In genomic region chr2:3543023-3543683, GRCh38 we compare ENCODE assay signal across 21 cellular contexts. TPM values are rescaled to one million over a fixed set of nuclear protein-coding genes. Genes with fewer than 3 reads are reported as not detected.
A peak's percentile ranks its signal among the peaks of the same experiment; 100 is the strongest.
DNase-seq lines count a peak whose midpoint lies in the region; ATAC-seq, FAIRE-seq and TF ChIP-seq lines count a peak whose summit lies in the region.
"Had no signal": no experiment of that assay in that cellular context is flagged by ENCODE, and none has a peak within 500 bp of the region (broad histone marks: within the 10 kb centered on the region; RNA-seq: fewer than 3 reads in every experiment).

No MANE protein-coding gene starts in this region.

- H3K9me3 Mint-ChIP-seq in stimulated activated effector memory CD8-positive, alpha-beta T cell treated with anti-CD3 and anti-CD28 coated beads, Interleukin-12 subunit alpha, Interleukin-12 subunit beta, amount 100 ng/mL, for 72 hours, result no peaks in the 10 kb centered on the region
- H3K9me3 Mint-ChIP-seq: CD8-positive, alpha-beta T cell; HFFc6 had no signal

- ATAC-seq in Right ventricle myocardium superior (ENCODE audit: poor library complexity) (peak; percentile 86), left ventricle myocardium superior (peak; percentile 93), GM18519 (IDR thresholded peaks at IDR 0.05; ENCODE audit: low FRiP score, unreplicated experiment) (no peak)
- ATAC-seq in stimulated activated effector memory CD8-positive, alpha-beta T cell treated with anti-CD3 and anti-CD28 coated beads, Interleukin-12 subunit alpha, Interleukin-12 subunit beta, amount 100 ng/mL, for 72 hours, result no peak
- ATAC-seq: A549; CD8-positive, alpha-beta T cell; HepG2 had no signal

- H3K27ac Mint-ChIP-seq in stimulated activated effector memory CD8-positive, alpha-beta T cell treated with anti-CD3 and anti-CD28 coated beads, Interleukin-12 subunit alpha, Interleukin-12 subunit beta, amount 100 ng/mL, for 72 hours, result peak overlapping the region; percentile 55
- H3K27ac Mint-ChIP-seq: CD8-positive, alpha-beta T cell; HFFc6 had no signal

- H3K9me2 ChIP-seq in MM.1S (replicated peaks; ENCODE audit: insufficient read depth, low read length), result no peaks in the 10 kb centered on the region

- FAIRE-seq in HTR-8/SVneo (lab: Jason Lieb, UNC), result peak; percentile 9
- FAIRE-seq: A549, D721Med, G401.6, GM12891, H1, HepG2 had no signal

- H3K27me3 ChIP-seq in MM.1S (replicated peaks; ENCODE audit: insufficient read depth, low read length), result no peaks in the 10 kb centered on the region
- H3K27me3 ChIP-seq: BE2C had no signal

- H3K36me3 Mint-ChIP-seq in stimulated activated effector memory CD8-positive, alpha-beta T cell treated with anti-CD3 and anti-CD28 coated beads, Interleukin-12 subunit alpha, Interleukin-12 subunit beta, amount 100 ng/mL, for 72 hours, result peaks cover 95% of the 10 kb centered on the region

- peaks cover 6% of the 10 kb centered on the region for H3K4me1 Mint-ChIP-seq in stimulated activated effector memory CD8-positive, alpha-beta T cell treated with anti-CD3 and anti-CD28 coated beads, Interleukin-12 subunit alpha, Interleukin-12 subunit beta, amount 100 ng/mL, for 72 hours
- H3K4me1 Mint-ChIP-seq: CD14-positive monocyte had no signal

- H3K4me1 ChIP-seq in MM.1S (ENCODE audit: low read length), result no peaks in the 10 kb centered on the region
- H3K4me1 ChIP-seq: A549, BE2C, HAP-1 had no signal

- H3K9me3 ChIP-seq in MM.1S (replicated peaks; ENCODE audit: insufficient read depth, low read length), result no peaks in the 10 kb centered on the region
- H3K9me3 ChIP-seq: A549, BE2C, HAP-1 had no signal

- no peaks in the 10 kb centered on the region for H3F3A ChIP-seq in MM.1S (ENCODE audit: insufficient read depth, low read length)

- no peaks in the 10 kb centered on the region; the same call in 1 of the 2 replicates for H4K20me1 ChIP-seq in MM.1S (ENCODE audit: insufficient read depth, low read length)

- no peak overlapping the region for H3K4me3 ChIP-seq in MM.1S (ENCODE audit: low read length)
- H3K4me3 ChIP-seq: A549, HAP-1 had no signal

- H2AFZ ChIP-seq in MM.1S (ENCODE audit: low read length), result no peak overlapping the region

- H3K4me2 ChIP-seq in MM.1S (ENCODE audit: low read depth, low read length), result no peak overlapping the region
- H3K4me2 ChIP-seq: A549 had no signal

- H3K9ac ChIP-seq in MM.1S (ENCODE audit: low read length), result no peak overlapping the region

- H3K79me2 ChIP-seq in MM.1S (ENCODE audit: low read length), result peaks cover 10% of the 10 kb centered on the region; the same call in 1 of the 2 replicates

- intact Hi-C loops in Right ventricle myocardium superior (cut with DNase I), result no loop called here
- intact Hi-C loops in left ventricle myocardium superior (cut with micrococcal nuclease), result no loop called here

- TF ChIP-seq CTCF in MM.1S (IDR thresholded peaks at IDR 0.05; ENCODE audit: low read length), result no peak

- peaks cover 5% of the 10 kb centered on the region for H3K36me3 ChIP-seq in MM.1S (replicated peaks; ENCODE audit: insufficient read depth, low read length)

- no peak overlapping the region for H3K27ac ChIP-seq in MM.1S (ENCODE audit: low read length)
- H3K27ac ChIP-seq: A549 had no signal

- H3K4me3 Mint-ChIP-seq in stimulated activated effector memory CD8-positive, alpha-beta T cell treated with anti-CD3 and anti-CD28 coated beads, Interleukin-12 subunit alpha, Interleukin-12 subunit beta, amount 100 ng/mL, for 72 hours, result no peak overlapping the region
- H3K4me3 Mint-ChIP-seq: CD14-positive monocyte; CD8-positive, alpha-beta T cell; HFFc6 had no signal

- DNase-seq in HTR-8/SVneo (ENCODE audit: insufficient read length, low spot score) (no peak), Right ventricle myocardium superior (no peak), left ventricle myocardium superior (no peak), MM.1S (no peak)
- no peak for DNase-seq in stimulated activated effector memory CD8-positive, alpha-beta T cell treated with anti-CD3 and anti-CD28 coated beads, Interleukin-12 subunit alpha, Interleukin-12 subunit beta, amount 100 ng/mL, for 72 hours (ENCODE audit: low spot score in 2 of 2)
- DNase-seq: BE2C; CD8-positive, alpha-beta T cell; COR-L47; DMS153; DMS79 treated with DMSO at 0.1 percent for 48 hours; EL; HFFc6 had no signal

RNA-seq across cellular contexts. Expression of gene RNASEH1, which starts 15.0 kb away (rescaled TPM):
- total RNA-seq in Right ventricle myocardium superior (20.8 TPM), left ventricle myocardium superior (22.9 TPM)

RNA-seq across cellular contexts. Expression of gene ADI1, which starts 23.8 kb away (rescaled TPM):
- total RNA-seq in Right ventricle myocardium superior, result 141 TPM
- total RNA-seq in left ventricle myocardium superior, result 153 TPM

RNA-seq across cellular contexts. Expression of gene RPS7, which starts 31.9 kb away (rescaled TPM):
- 570 TPM for total RNA-seq in Right ventricle myocardium superior
- total RNA-seq in left ventricle myocardium superior, result 574 TPM

RNA-seq across cellular contexts. Expression of gene COLEC11, which starts 51.8 kb away (rescaled TPM):
- total RNA-seq in Right ventricle myocardium superior (2.9 TPM), left ventricle myocardium superior (2.1 TPM)
- total RNA-seq: CD8-positive, alpha-beta T cell; HFFc6 had no signal

Comparison
In these comparisons a context has a peak if more than half of its experiments do, and no peak if none do; other contexts are left out.
1. ATAC-seq: peak in Right ventricle myocardium superior (single experiment) and left ventricle myocardium superior (single experiment); none in stimulated activated effector memory CD8-positive, alpha-beta T cell treated with anti-CD3 and anti-CD28 coated beads, Interleukin-12 subunit alpha, Interleukin-12 subunit beta, amount 100 ng/mL, for 72 hours (single experiment) and GM18519 (single experiment).